ENCODE assay signal across 8 cellular contexts in the genomic region with DNA sequence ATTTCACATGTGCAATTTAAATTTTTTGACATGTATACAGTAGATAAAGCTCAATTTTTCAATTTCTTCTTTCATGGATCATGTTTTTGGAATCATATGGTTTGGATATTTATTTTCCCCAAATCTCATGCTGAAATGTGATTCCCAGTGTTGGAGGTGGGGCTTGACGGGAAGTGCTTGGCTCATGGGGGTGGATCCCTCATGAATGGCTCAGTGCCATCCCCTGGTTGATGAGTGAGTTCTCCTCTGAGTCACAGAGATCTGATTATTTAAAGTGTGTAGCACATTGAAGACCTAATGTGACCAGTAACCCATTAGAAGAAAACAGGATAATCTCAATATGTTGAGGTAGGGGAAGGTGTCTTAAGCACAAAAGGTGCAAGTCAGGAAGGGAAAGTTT. TPM values are rescaled to one million over a fixed set of nuclear protein-coding genes. Genes with fewer than 3 reads are reported as not detected.
DNase-seq lines count a peak whose midpoint lies in the region; ATAC-seq, FAIRE-seq and TF ChIP-seq lines count a peak whose summit lies in the region.

No MANE protein-coding gene starts in this region.

- H3K27ac Mint-ChIP-seq in activated CD8-positive, alpha-beta T cell treated with anti-CD3 and anti-CD28 coated beads, Interleukin-2, amount 10 ng/mL, durations not matched to agents 7 days and 5 days, result no peak overlapping the region

- no peak for ATAC-seq in HepG2
- ATAC-seq in GM19328 (IDR thresholded peaks at IDR 0.05; ENCODE audit: unreplicated experiment), result no peak
- no peak for ATAC-seq in activated CD8-positive, alpha-beta T cell treated with anti-CD3 and anti-CD28 coated beads, Interleukin-2, amount 10 ng/mL, durations not matched to agents 7 days and 5 days

- no peak for TF ChIP-seq CTCF in liver (IDR thresholded peaks at IDR 0.05; ENCODE audit: low read depth, low read length, missing input control)
- TF ChIP-seq CTCF in HepG2 (CRISPR knock-in tag; IDR thresholded peaks at IDR 0.05), result no peak
- TF ChIP-seq CTCF in choroid plexus epithelial cell (conservative IDR thresholded peaks at IDR 0.05; ENCODE audit: low read depth, low read length), result no peak

- no peak for DNase-seq in HepG2 (ENCODE audit: low spot score)
- peak; percentile 96 for DNase-seq in choroid plexus epithelial cell (ENCODE audit: low read depth)
- peak; percentile 86 for DNase-seq in kidney tubule cell (ENCODE audit: low spot score)
- DNase-seq in activated CD8-positive, alpha-beta T cell treated with anti-CD3 and anti-CD28 coated beads, Interleukin-2, amount 10 ng/mL, durations not matched to agents 7 days and 5 days, result no peak
- DNase-seq in T-helper 9 cell, result no peak

- CTCF ChIA-PET in HepG2 (lab: Yijun Ruan, JAX; ENCODE audit: low intra/inter-chr PET ratio, low total read pairs), result no interaction called here
- CTCF ChIA-PET in activated CD8-positive, alpha-beta T cell treated with anti-CD3 and anti-CD28 coated beads, Interleukin-2, amount 10 ng/mL, durations not matched to agents 7 days and 5 days (lab: Charles Lee), result interaction anchor here (0.6 to 1.7 kb wide), 3 partner anchors 8 to 88 kb away, joined by 3 to 5 read pairs (median 3); no protein-coding TSS in a partner anchor

- H3K9me3 Mint-ChIP-seq in activated CD8-positive, alpha-beta T cell treated with anti-CD3 and anti-CD28 coated beads, Interleukin-2, amount 10 ng/mL, durations not matched to agents 7 days and 5 days (ENCODE audit: insufficient read depth), result no peaks in the 10 kb centered on the region

- H3K4me1 ChIP-seq in liver (ENCODE audit: control insufficient read depth in 4 of 4, insufficient read depth in 4 of 4, low read length in 3 of 4) (peaks cover 0 to 12% (median 2%) of the 10 kb centered on the region in 4 donors), HepG2 (ENCODE audit: insufficient read depth, low read length) (no peaks in the 10 kb centered on the region), subcutaneous abdominal adipose tissue (ENCODE audit: control insufficient read depth in 5 of 5, insufficient read depth in 5 of 5, low read length in 5 of 5) (peaks cover 5 to 35% (median 29%) of the 10 kb centered on the region in 5 donors)

- no peaks in the 10 kb centered on the region for H3K9me3 ChIP-seq in liver (ENCODE audit: control insufficient read depth in 4 of 4, low read length in 3 of 4)
- H3K9me3 ChIP-seq in HepG2 (ENCODE audit: low read length), result no peaks in the 10 kb centered on the region
- H3K9me3 ChIP-seq in subcutaneous abdominal adipose tissue (ENCODE audit: control insufficient read depth in 5 of 5, low read length in 5 of 5), result no peaks in the 10 kb centered on the region

- intact Hi-C loops in HepG2 (cut with micrococcal nuclease; ENCODE audit: unreplicated experiment), result no loop called here

- no peaks in the 10 kb centered on the region for H3K36me3 Mint-ChIP-seq in activated CD8-positive, alpha-beta T cell treated with anti-CD3 and anti-CD28 coated beads, Interleukin-2, amount 10 ng/mL, durations not matched to agents 7 days and 5 days (ENCODE audit: low read depth)

- H3K4me3 ChIP-seq in liver (ENCODE audit: low read depth in 1 of 3, low read length in 3 of 3), result peak overlapping the region in 1 of 3 donors; percentile 20
- no peak overlapping the region for H3K4me3 ChIP-seq in HepG2 (replicated peaks in 1 of 3; ENCODE audit: insufficient read depth in 1 of 3, low read depth in 2 of 3, low read length in 3 of 3)
- peak overlapping the region; percentile 54 for H3K4me3 ChIP-seq in choroid plexus epithelial cell (ENCODE audit: low read depth, low read length)
- H3K4me3 ChIP-seq in subcutaneous abdominal adipose tissue (ENCODE audit: low read depth in 1 of 5, low read length in 5 of 5), result peak overlapping the region; percentile 50 to 85 (median 64)

- no peak for TF ChIP-seq POLR2A in HepG2 (IDR thresholded peaks at IDR 0.05; ENCODE audit: insufficient read depth in 1 of 2, low read depth in 2 of 2, low read length in 2 of 2)

- no peaks in the 10 kb centered on the region for H4K20me1 ChIP-seq in HepG2 (ENCODE audit: insufficient read depth, low read length)

- no peaks in the 10 kb centered on the region for H3K36me3 ChIP-seq in liver (ENCODE audit: control insufficient read depth in 4 of 4, insufficient read depth in 3 of 4, low read depth in 1 of 4, low read length in 3 of 4)
- H3K36me3 ChIP-seq in HepG2 (replicated peaks in 1 of 2; ENCODE audit: control insufficient read depth in 1 of 2, insufficient read depth in 2 of 2, low read length in 2 of 2), result no peaks in the 10 kb centered on the region
- H3K36me3 ChIP-seq in subcutaneous abdominal adipose tissue (ENCODE audit: control insufficient read depth in 5 of 5, insufficient read depth in 5 of 5, low read length in 5 of 5), result no peaks in the 10 kb centered on the region

- no peak overlapping the region for H3K4me2 ChIP-seq in HepG2 (ENCODE audit: low read depth, low read length)

- H3K27me3 ChIP-seq in liver (ENCODE audit: control insufficient read depth in 4 of 4, insufficient read depth in 4 of 4, low read length in 3 of 4), result no peaks in the 10 kb centered on the region
- H3K27me3 ChIP-seq in HepG2 (ENCODE audit: control insufficient read depth in 1 of 2, insufficient read depth in 2 of 2, low read length in 2 of 2), result no peaks in the 10 kb centered on the region
- no peaks in the 10 kb centered on the region for H3K27me3 ChIP-seq in subcutaneous abdominal adipose tissue (ENCODE audit: control insufficient read depth in 5 of 5, insufficient read depth in 4 of 5, low read length in 5 of 5)

- FAIRE-seq in HepG2 (lab: Jason Lieb, UNC), result no peak

- TF ChIP-seq RAD21 in liver (IDR thresholded peaks at IDR 0.05), result no peak
- TF ChIP-seq RAD21 in HepG2 (CRISPR knock-in tag; IDR thresholded peaks at IDR 0.05), result no peak

- H3K79me2 ChIP-seq in HepG2 (ENCODE audit: insufficient read depth, low read length), result no peaks in the 10 kb centered on the region

- POLR2A ChIA-PET in HepG2 (lab: Yijun Ruan, JAX), result no interaction called here
- POLR2A ChIA-PET in activated CD8-positive, alpha-beta T cell treated with anti-CD3 and anti-CD28 coated beads, Interleukin-2, amount 10 ng/mL, durations not matched to agents 7 days and 5 days (lab: Charles Lee), result interaction anchor here (3.2 kb wide), 1 partner anchor 9 kb away, joined by 24 read pairs; a partner anchor contains a TSS

- peaks cover 23% of the 10 kb centered on the region for H3K4me1 Mint-ChIP-seq in activated CD8-positive, alpha-beta T cell treated with anti-CD3 and anti-CD28 coated beads, Interleukin-2, amount 10 ng/mL, durations not matched to agents 7 days and 5 days (ENCODE audit: low read depth)

- no peak overlapping the region for H3K4me3 Mint-ChIP-seq in activated CD8-positive, alpha-beta T cell treated with anti-CD3 and anti-CD28 coated beads, Interleukin-2, amount 10 ng/mL, durations not matched to agents 7 days and 5 days

- H3K27me3 Mint-ChIP-seq in activated CD8-positive, alpha-beta T cell treated with anti-CD3 and anti-CD28 coated beads, Interleukin-2, amount 10 ng/mL, durations not matched to agents 7 days and 5 days (ENCODE audit: low read depth), result no peaks in the 10 kb centered on the region

- TF ChIP-seq EP300 in HepG2 (IDR thresholded peaks at IDR 0.05; ENCODE audit: low read depth in 2 of 2, low read length in 2 of 2), result no peak
- no peak for TF ChIP-seq EP300 in HepG2 (CRISPR knock-in tag; IDR thresholded peaks at IDR 0.05; ENCODE audit: borderline replicate concordance)

- in situ Hi-C loops in HepG2 (cut with HindIII; ENCODE audit: extremely low pct_ligation_motif_present, low pct_unique_long_range_greater_than_20kb), result loop anchor here (25.0 kb wide), 1 partner anchor 813 kb away; a partner anchor contains a TSS

- H3K27ac ChIP-seq in liver (ENCODE audit: low read depth in 1 of 2, low read length in 2 of 2) (peak overlapping the region; percentile 79 to 90), HepG2 (ENCODE audit: extremely low read length, insufficient read depth, low read length) (no peak overlapping the region), subcutaneous abdominal adipose tissue (ENCODE audit: low read depth, low read length) (peak overlapping the region; percentile 93)

- no peak overlapping the region for H2AFZ ChIP-seq in HepG2 (ENCODE audit: low read length)

- BruUV-seq in HepG2 (replicated peaks; lab: Mats Ljungman, UMichigan), result no TSS peak

- WGBS in liver, result 15% methylated on average over 1 of the region's 1 CpG
- 0% methylated on average over 1 of the region's 1 CpG for WGBS in HepG2 (ENCODE audit: low lambda C conversion rate)

- H3K9ac ChIP-seq in liver (ENCODE audit: low read depth in 1 of 2, low read length in 2 of 2), result peak overlapping the region; percentile 42 to 46
- H3K9ac ChIP-seq in HepG2 (ENCODE audit: insufficient read depth, low read depth, low read length), result no peak overlapping the region
- H3K9ac ChIP-seq in subcutaneous abdominal adipose tissue (ENCODE audit: low read length in 5 of 5), result peak overlapping the region in 3 of 5 donors; percentile 74 to 91 (median 81)

RNA-seq across cellular contexts. Expression of a gene that starts 9.1 kb away (rescaled TPM):
- 10 to 100 TPM in 1 of 2 donors, 1 to 10 TPM in 1; 8.5 to 10.3 TPM for total RNA-seq in liver
- polyA plus RNA-seq in liver, result 1 to 10 TPM; 7.9 to 9.5 TPM
- not detected in 2 replicates for total RNA-seq in HepG2 (2016; rRNA removed; fragmentation: Illumina TruSeq; extraction: Trizol)
- not detected in 2 replicates for total RNA-seq in HepG2 (2016; cell fraction: cytosol; rRNA removed; fragmentation: Illumina TruSeq; extraction: Trizol; ENCODE audit: low read depth)
- not detected in 2 replicates for total RNA-seq in HepG2 (2016; cell fraction: insoluble cytoplasmic fraction; rRNA removed; fragmentation: Illumina TruSeq; extraction: Trizol)
- total RNA-seq in HepG2 (2016; cell fraction: membrane; rRNA removed; fragmentation: Illumina TruSeq; extraction: Trizol), result not detected in 2 replicates
- not detected in 2 replicates for total RNA-seq in HepG2 (2016; cell fraction: nucleus; rRNA removed; fragmentation: Illumina TruSeq; extraction: Trizol)
- 0.04 TPM in 1 of 2 replicates, not detected in the other for polyA plus RNA-seq in HepG2 (2011; rRNA removed)
- polyA plus RNA-seq in HepG2 (2011; cell fraction: cytosol; rRNA removed), result 0.10 TPM in 1 of 2 replicates, not detected in the other
- polyA plus RNA-seq in HepG2 (2011; cell fraction: nucleus; rRNA removed), result 0.14 TPM in 1 of 2 replicates, not detected in the other
- polyA plus RNA-seq in HepG2 (2012), result not detected in 2 replicates
- polyA plus RNA-seq in HepG2 (2016; cell fraction: cytosol; fragmentation: Illumina TruSeq; extraction: Trizol; ENCODE audit: low read depth), result not detected in 2 replicates
- not detected in 2 replicates for polyA plus RNA-seq in HepG2 (2016; cell fraction: insoluble cytoplasmic fraction; fragmentation: Illumina TruSeq; extraction: Trizol; ENCODE audit: low read depth)
- polyA plus RNA-seq in HepG2 (2016; cell fraction: membrane; fragmentation: Illumina TruSeq; extraction: Trizol; ENCODE audit: low read depth), result not detected in 2 replicates
- polyA plus RNA-seq in HepG2 (2016; cell fraction: nucleus; fragmentation: Illumina TruSeq; extraction: Trizol; ENCODE audit: insufficient read depth, low read depth), result not detected in 2 replicates
- polyA minus RNA-seq in HepG2 (2011; rRNA and poly(A)+ RNA removed; ENCODE audit: low replicate concordance), result 0.06 and 21.0 TPM in 2 replicates
- 0.20 and 0.26 TPM in 2 replicates for polyA minus RNA-seq in HepG2 (2011; cell fraction: cytosol; rRNA and poly(A)+ RNA removed)
- not detected in 2 replicates for polyA minus RNA-seq in HepG2 (2011; cell fraction: nucleus; rRNA and poly(A)+ RNA removed)
- 100 to 1,000 TPM; 308 to 314 TPM for total RNA-seq in activated CD8-positive, alpha-beta T cell treated with anti-CD3 and anti-CD28 coated beads, Interleukin-2, amount 10 ng/mL, durations not matched to agents 7 days and 5 days

Comparison
In these comparisons a context has a peak if more than half of its experiments do, and no peak if none do; other contexts are left out.
1. H3K4me3 ChIP-seq: peak in choroid plexus epithelial cell (single experiment) and subcutaneous abdominal adipose tissue (5 of 5); none in HepG2 (0 of 3).
2. DNase-seq: peak in choroid plexus epithelial cell (single experiment) and kidney tubule cell (single experiment); none in HepG2 (single experiment), activated CD8-positive, alpha-beta T cell treated with anti-CD3 and anti-CD28 coated beads, Interleukin-2, amount 10 ng/mL, durations not matched to agents 7 days and 5 days (single experiment) and T-helper 9 cell (single experiment).
3. RNA of a gene that starts 9.1 kb away (total RNA-seq): 308 to 314 TPM in activated CD8-positive, alpha-beta T cell treated with anti-CD3 and anti-CD28 coated beads, Interleukin-2, amount 10 ng/mL, durations not matched to agents 7 days and 5 days; 8.5 to 10.3 TPM in liver and not detected in HepG2; every median in the first group is over 10 times any median in the second.